Comparison of ENCODE assay signal across 8 cellular contexts in the genomic region with DNA sequence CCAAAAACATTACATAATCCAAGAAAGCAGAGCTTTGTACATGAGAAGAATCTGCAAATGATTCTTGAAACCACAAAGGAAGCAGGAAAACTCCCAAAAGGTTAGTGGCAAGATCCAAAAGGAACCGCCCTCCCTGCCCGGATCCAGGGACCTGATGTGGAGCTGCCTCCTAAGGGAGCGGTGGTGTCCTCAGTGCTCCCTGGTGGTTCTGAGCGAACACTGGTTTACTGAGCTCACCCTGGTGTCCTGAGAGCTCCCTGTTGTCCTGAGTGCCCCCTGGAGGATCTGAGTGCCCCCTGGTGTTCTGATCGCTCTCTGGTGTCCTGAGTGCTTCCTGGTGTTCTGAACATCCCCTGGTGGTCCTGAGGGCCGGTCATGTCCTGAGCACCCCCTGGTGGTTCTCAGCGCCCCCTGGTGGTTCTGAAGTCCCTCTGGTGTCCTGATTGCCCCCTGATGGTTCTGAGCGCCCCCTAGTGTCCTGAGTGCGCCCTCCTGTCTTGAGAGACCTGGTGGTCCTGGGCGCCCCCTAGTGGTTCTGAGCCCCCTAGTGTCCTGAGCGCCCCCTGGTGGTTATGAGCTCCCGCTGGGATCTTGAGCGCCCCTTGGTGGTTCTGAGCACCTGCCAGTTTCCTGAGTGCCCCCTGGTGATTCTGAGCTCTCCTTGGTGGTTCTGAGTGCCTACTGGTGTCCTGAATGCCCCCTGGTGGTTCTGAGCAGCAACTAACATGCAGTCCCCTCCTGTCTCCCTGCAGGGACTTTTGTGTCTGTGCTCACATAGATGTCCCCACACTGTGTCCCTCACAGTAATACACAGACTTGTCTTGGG.
DNase-seq lines count a peak whose midpoint lies in the region; ATAC-seq and TF ChIP-seq lines count a peak whose summit lies in the region.

No MANE protein-coding gene starts in this region.

- H3K36me3 ChIP-seq in OCI-LY3 (replicated peaks; ENCODE audit: low read depth, low read length) (no peaks in the 10 kb centered on the region), right atrium auricular region (no peaks in the 10 kb centered on the region)

- peak overlapping the region; percentile 61 for H3K4me3 ChIP-seq in OCI-LY3 (ENCODE audit: low read length)
- no peak overlapping the region for H3K4me3 ChIP-seq in right atrium auricular region

- TF ChIP-seq CTCF in OCI-LY3 (IDR thresholded peaks at IDR 0.05; ENCODE audit: low read depth, low read length) (peak; percentile 100), right atrium auricular region (IDR thresholded peaks at IDR 0.05) (peak; percentile 38 to 64)

- H3K79me2 ChIP-seq in OCI-LY3 (ENCODE audit: low read length) = no peaks in the 10 kb centered on the region

- no peaks in the 10 kb centered on the region for H3K9me3 ChIP-seq in OCI-LY3 (ENCODE audit: insufficient read depth, low read length)
- H3K9me3 ChIP-seq in right atrium auricular region = no peaks in the 10 kb centered on the region

- H3K4me1 ChIP-seq in OCI-LY3 (ENCODE audit: low read length) (0 out of 2 replicates have a peak, but pooled peaks cover 4% of the 10 kb centered on the region), right atrium auricular region (no peaks in the 10 kb centered on the region)

- H4K20me1 ChIP-seq in OCI-LY3 (ENCODE audit: insufficient read depth, low read length) = no peaks in the 10 kb centered on the region

- H3K27me3 ChIP-seq in OCI-LY3 (ENCODE audit: low read depth, low read length) (peaks cover 15% of the 10 kb centered on the region), right atrium auricular region (no peaks in the 10 kb centered on the region)

- H3K9ac ChIP-seq in OCI-LY3 (ENCODE audit: low read length) = peak overlapping the region; percentile 29; the same call in 1 of the 2 replicates

- DNase-seq in NCI-H2227 (lab: John Stamatoyannopoulos, UW; ENCODE audit: unreplicated experiment) (peak; percentile 24), NCI-H2227 treated with DMSO at 0.1 percent for 48 hours (lab: John Stamatoyannopoulos, UW) (no peak), activated T-helper 1 cell treated with Interleukin-2 at 50 U/mL for 16 hours (ENCODE audit: low read depth) (peak; percentile 58), right atrium auricular region (ENCODE audit: low spot score) (no peak), cortex of kidney (lab: John Stamatoyannopoulos, UW) (no peak)
- DNase-seq in stimulated activated CD8-positive, alpha-beta memory T cell treated with anti-CD3 and anti-CD28 coated beads, Interleukin-12 subunit alpha, Interleukin-12 subunit beta, amount 100 ng/mL, for 24 hours (ENCODE audit: extremely low read depth) = peak; percentile 85

- peak overlapping the region; percentile 68 for H2AFZ ChIP-seq in OCI-LY3 (ENCODE audit: low read depth, low read length)

- H3K27ac ChIP-seq in OCI-LY3 (ENCODE audit: low read length) (no peak overlapping the region), right atrium auricular region (no peak overlapping the region)

- ATAC-seq in HG02763 (IDR thresholded peaks at IDR 0.05; ENCODE audit: unreplicated experiment) = peak; percentile 78

- peak overlapping the region; percentile 62 for H3K4me2 ChIP-seq in OCI-LY3 (ENCODE audit: low read length)

Comparison
In these comparisons a context has a peak if more than half of its experiments do, and no peak if none do; other contexts are left out.
1. DNase-seq: peak in NCI-H2227 (single experiment), activated T-helper 1 cell treated with Interleukin-2 at 50 U/mL for 16 hours (single experiment) and stimulated activated CD8-positive, alpha-beta memory T cell treated with anti-CD3 and anti-CD28 coated beads, Interleukin-12 subunit alpha, Interleukin-12 subunit beta, amount 100 ng/mL, for 24 hours (single experiment); none in NCI-H2227 treated with DMSO at 0.1 percent for 48 hours (single experiment), right atrium auricular region (single experiment) and cortex of kidney (single experiment).